22 cellular contexts compared by ENCODE assay signal in genomic region chr2:137729305-137729704, GRCh38.
"Had no signal": no experiment of that assay in that cellular context is flagged by ENCODE, and none has a peak within 500 bp of the region (broad histone marks: within the 10 kb centered on the region; RNA-seq: fewer than 3 reads in every experiment).

No MANE protein-coding gene starts in this region.

- H3K27ac Mint-ChIP-seq: activated CD4-positive, alpha-beta memory T cell treated with anti-CD3 and anti-CD28 coated beads, Interleukin-2, amount 10 ng/mL, durations not matched to agents 7 days and 5 days; activated CD4-positive, alpha-beta T cell treated with anti-CD3 and anti-CD28 coated beads, Interleukin-2, amount 10 ng/mL, durations not matched to agents 7 days and 5 days; activated naive CD4-positive, alpha-beta T cell treated with anti-CD3 and anti-CD28 coated beads, Interleukin-2, amount 10 ng/mL, durations not matched to agents 7 days and 5 days; activated naive CD8-positive, alpha-beta T cell treated with anti-CD3 and anti-CD28 coated beads for 36 hours; activated T-helper 2 cell treated with anti-CD3 and anti-CD28 coated beads, Interferon-gamma antibody, Interleukin-2, Interleukin-4, amounts not matched to agents 10 μg/mL and 5 μg/mL and 100 μg/mL, durations not matched to agents 14 hours and 24 hours and 36 hours; T-cell had no signal

- H3K4me3 Mint-ChIP-seq: activated CD4-positive, alpha-beta memory T cell treated with anti-CD3 and anti-CD28 coated beads, Interleukin-2, amount 10 ng/mL, durations not matched to agents 7 days and 5 days; activated CD4-positive, alpha-beta T cell treated with anti-CD3 and anti-CD28 coated beads, Interleukin-2, amount 10 ng/mL, durations not matched to agents 7 days and 5 days; activated naive CD4-positive, alpha-beta T cell treated with anti-CD3 and anti-CD28 coated beads, Interleukin-2, amount 10 ng/mL, durations not matched to agents 7 days and 5 days; activated naive CD8-positive, alpha-beta T cell treated with anti-CD3 and anti-CD28 coated beads for 36 hours; T-cell had no signal

- H3K36me3 Mint-ChIP-seq: activated naive CD4-positive, alpha-beta T cell treated with anti-CD3 and anti-CD28 coated beads, Interleukin-2, amount 10 ng/mL, durations not matched to agents 7 days and 5 days; activated naive CD8-positive, alpha-beta T cell treated with anti-CD3 and anti-CD28 coated beads for 36 hours; T-cell had no signal

- H3K4me1 Mint-ChIP-seq: activated CD4-positive, alpha-beta memory T cell treated with anti-CD3 and anti-CD28 coated beads, Interleukin-2, amount 10 ng/mL, durations not matched to agents 7 days and 5 days; activated CD4-positive, alpha-beta T cell treated with anti-CD3 and anti-CD28 coated beads, Interleukin-2, amount 10 ng/mL, durations not matched to agents 7 days and 5 days; activated naive CD4-positive, alpha-beta T cell treated with anti-CD3 and anti-CD28 coated beads, Interleukin-2, amount 10 ng/mL, durations not matched to agents 7 days and 5 days; activated naive CD8-positive, alpha-beta T cell treated with anti-CD3 and anti-CD28 coated beads for 36 hours; T-cell had no signal

- H3K27me3 Mint-ChIP-seq: activated CD4-positive, alpha-beta memory T cell treated with anti-CD3 and anti-CD28 coated beads, Interleukin-2, amount 10 ng/mL, durations not matched to agents 7 days and 5 days; activated CD4-positive, alpha-beta T cell treated with anti-CD3 and anti-CD28 coated beads, Interleukin-2, amount 10 ng/mL, durations not matched to agents 7 days and 5 days; activated naive CD4-positive, alpha-beta T cell treated with anti-CD3 and anti-CD28 coated beads, Interleukin-2, amount 10 ng/mL, durations not matched to agents 7 days and 5 days; activated naive CD8-positive, alpha-beta T cell treated with anti-CD3 and anti-CD28 coated beads for 36 hours; T-cell had no signal

- H3K27ac ChIP-seq: SK-N-MC had no signal

- H3K4me3 ChIP-seq: SK-N-MC had no signal

- H3K9me3 Mint-ChIP-seq: activated CD4-positive, alpha-beta memory T cell treated with anti-CD3 and anti-CD28 coated beads, Interleukin-2, amount 10 ng/mL, durations not matched to agents 7 days and 5 days; activated CD4-positive, alpha-beta T cell treated with anti-CD3 and anti-CD28 coated beads, Interleukin-2, amount 10 ng/mL, durations not matched to agents 7 days and 5 days; activated naive CD4-positive, alpha-beta T cell treated with anti-CD3 and anti-CD28 coated beads, Interleukin-2, amount 10 ng/mL, durations not matched to agents 7 days and 5 days had no signal

- DNase-seq: activated CD4-positive, alpha-beta memory T cell treated with anti-CD3 and anti-CD28 coated beads, Interleukin-2, amount 10 ng/mL, durations not matched to agents 7 days and 5 days; activated CD4-positive, alpha-beta T cell treated with anti-CD3 and anti-CD28 coated beads, Interleukin-2, amount 10 ng/mL, durations not matched to agents 7 days and 5 days; activated CD4-positive, CD25-positive, alpha-beta regulatory T cell; activated gamma-delta T cell treated with Interleukin-2 at 50 U/mL for 16 hours; activated naive CD4-positive, alpha-beta T cell treated with anti-CD3 and anti-CD28 coated beads, Interleukin-2, amount 10 ng/mL, durations not matched to agents 7 days and 5 days; activated naive CD8-positive, alpha-beta T cell treated with anti-CD3 and anti-CD28 coated beads for 36 hours; activated T-cell treated with anti-CD3 and anti-CD28 coated beads for 4 hours; activated T-cell treated with anti-CD3 and anti-CD28 coated beads, Interleukin-2, amount 50 U/mL, for 48 hours; cerebellar nuclear complex; MM.1S; NCI-H1105; NCI-H1436 treated with DMSO at 0.1 percent for 48 hours; NCI-H446; NCI-H524; NCI-H82; OCI-M1; RPMI8226; T-cell; T-helper 2 cell; T1000 had no signal
